ENCODE assay signal across 1 cellular context in the genomic region with DNA sequence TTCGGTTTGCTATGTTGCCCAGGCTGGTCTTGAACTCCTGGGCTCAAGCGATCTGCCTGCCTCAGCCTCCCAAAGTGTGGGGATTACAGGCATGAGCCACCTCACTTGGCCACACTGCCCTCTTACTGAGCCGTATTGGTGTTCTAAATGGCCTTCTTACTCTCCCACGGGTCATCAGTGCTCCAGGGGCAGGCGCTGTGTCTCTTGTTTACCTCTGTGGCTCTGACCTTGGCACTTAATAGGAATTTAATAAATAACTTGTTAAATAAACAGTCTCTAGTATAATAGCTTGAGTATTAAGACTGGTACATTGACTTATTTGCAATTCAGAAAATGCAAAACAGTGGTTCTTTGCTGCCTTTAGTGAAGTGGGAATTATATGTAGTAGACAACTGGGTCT.
TF ChIP-seq lines count a peak whose summit lies in the region.

No MANE protein-coding gene starts in this region.

TF ChIP-seq in GM23338, 12 proteins besides CTCF, POLR2A, EP300 and RAD21 (continued from another document):
- TF ChIP-seq, protein P1, sequence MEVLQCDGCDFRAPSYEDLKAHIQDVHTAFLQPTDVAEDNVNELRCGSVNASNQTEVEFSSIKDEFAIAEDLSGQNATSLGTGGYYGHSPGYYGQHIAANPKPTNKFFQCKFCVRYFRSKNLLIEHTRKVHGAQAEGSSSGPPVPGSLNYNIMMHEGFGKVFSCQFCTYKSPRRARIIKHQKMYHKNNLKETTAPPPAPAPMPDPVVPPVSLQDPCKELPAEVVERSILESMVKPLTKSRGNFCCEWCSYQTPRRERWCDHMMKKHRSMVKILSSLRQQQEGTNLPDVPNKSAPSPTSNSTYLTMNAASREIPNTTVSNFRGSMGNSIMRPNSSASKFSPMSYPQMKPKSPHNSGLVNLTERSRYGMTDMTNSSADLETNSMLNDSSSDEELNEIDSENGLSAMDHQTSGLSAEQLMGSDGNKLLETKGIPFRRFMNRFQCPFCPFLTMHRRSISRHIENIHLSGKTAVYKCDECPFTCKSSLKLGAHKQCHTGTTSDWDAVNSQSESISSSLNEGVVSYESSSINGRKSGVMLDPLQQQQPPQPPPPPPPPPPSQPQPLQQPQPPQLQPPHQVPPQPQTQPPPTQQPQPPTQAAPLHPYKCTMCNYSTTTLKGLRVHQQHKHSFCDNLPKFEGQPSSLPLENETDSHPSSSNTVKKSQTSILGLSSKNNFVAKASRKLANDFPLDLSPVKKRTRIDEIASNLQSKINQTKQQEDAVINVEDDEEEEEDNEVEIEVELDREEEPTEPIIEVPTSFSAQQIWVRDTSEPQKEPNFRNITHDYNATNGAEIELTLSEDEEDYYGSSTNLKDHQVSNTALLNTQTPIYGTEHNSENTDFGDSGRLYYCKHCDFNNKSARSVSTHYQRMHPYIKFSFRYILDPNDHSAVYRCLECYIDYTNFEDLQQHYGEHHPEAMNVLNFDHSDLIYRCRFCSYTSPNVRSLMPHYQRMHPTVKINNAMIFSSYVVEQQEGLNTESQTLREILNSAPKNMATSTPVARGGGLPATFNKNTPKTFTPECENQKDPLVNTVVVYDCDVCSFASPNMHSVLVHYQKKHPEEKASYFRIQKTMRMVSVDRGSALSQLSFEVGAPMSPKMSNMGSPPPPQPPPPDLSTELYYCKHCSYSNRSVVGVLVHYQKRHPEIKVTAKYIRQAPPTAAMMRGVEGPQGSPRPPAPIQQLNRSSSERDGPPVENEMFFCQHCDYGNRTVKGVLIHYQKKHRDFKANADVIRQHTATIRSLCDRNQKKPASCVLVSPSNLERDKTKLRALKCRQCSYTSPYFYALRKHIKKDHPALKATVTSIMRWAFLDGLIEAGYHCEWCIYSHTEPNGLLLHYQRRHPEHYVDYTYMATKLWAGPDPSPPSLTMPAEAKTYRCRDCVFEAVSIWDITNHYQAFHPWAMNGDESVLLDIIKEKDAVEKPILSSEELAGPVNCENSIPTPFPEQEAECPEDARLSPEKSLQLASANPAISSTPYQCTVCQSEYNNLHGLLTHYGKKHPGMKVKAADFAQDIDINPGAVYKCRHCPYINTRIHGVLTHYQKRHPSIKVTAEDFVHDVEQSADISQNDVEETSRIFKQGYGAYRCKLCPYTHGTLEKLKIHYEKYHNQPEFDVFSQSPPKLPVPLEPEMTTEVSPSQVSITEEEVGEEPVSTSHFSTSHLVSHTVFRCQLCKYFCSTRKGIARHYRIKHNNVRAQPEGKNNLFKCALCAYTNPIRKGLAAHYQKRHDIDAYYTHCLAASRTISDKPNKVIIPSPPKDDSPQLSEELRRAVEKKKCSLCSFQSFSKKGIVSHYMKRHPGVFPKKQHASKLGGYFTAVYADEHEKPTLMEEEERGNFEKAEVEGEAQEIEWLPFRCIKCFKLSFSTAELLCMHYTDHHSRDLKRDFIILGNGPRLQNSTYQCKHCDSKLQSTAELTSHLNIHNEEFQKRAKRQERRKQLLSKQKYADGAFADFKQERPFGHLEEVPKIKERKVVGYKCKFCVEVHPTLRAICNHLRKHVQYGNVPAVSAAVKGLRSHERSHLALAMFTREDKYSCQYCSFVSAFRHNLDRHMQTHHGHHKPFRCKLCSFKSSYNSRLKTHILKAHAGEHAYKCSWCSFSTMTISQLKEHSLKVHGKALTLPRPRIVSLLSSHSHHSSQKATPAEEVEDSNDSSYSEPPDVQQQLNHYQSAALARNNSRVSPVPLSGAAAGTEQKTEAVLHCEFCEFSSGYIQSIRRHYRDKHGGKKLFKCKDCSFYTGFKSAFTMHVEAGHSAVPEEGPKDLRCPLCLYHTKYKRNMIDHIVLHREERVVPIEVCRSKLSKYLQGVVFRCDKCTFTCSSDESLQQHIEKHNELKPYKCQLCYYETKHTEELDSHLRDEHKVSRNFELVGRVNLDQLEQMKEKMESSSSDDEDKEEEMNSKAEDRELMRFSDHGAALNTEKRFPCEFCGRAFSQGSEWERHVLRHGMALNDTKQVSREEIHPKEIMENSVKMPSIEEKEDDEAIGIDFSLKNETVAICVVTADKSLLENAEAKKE (CRISPR knock-in tag; IDR thresholded peaks at IDR 0.05): no peak
- TF ChIP-seq ZNF114 (CRISPR knock-in tag; IDR thresholded peaks at IDR 0.05) (no peak), CREB1 (CRISPR knock-in tag; IDR thresholded peaks at IDR 0.05; ENCODE audit: low read depth) (no peak), EZH2 (IDR thresholded peaks at IDR 0.05; ENCODE audit: low read depth, unreplicated experiment) (no peak)
